2 cellular contexts compared by ENCODE assay signal in the genomic region with DNA sequence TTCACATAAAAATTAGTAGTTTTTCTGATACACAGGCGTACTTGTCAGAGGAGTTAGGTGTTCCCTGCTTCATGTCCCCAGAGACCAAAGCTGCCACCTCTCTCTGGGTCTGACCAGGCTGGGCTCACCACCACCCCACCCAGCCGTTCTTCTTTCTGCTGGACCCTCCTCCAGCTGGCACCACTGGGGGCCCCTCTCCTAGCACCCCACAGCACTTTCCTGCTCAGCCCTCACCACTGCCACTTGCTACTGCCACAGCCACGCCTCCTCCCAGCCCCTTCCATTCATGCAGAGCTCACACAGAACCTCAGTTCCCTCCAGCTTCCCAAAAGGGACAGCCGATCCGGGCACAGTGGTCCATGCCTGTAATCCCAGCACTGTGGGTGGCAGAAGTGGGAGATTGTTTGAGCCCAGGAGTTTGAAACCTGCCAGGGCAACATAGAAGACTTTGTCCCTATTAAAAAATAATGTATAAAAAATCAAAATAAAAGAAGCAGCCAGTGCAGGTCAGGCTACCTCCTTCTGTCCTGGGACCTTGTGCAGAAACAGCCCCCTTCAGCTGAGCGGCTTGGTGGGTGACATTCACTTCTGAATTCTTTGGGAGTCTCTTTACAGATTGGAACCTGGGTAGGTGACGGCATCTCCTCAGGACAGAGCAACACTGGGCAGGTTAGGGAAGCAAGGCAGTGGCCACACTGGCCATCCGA.
TF ChIP-seq lines count a peak whose summit lies in the region.

No MANE protein-coding gene starts in this region.

TF ChIP-seq in liver, 16 proteins besides CTCF, POLR2A, EP300 and RAD21:
- no peak for TF ChIP-seq REST (IDR thresholded peaks at IDR 0.05)
- no peak for TF ChIP-seq FOXA2 (IDR thresholded peaks at IDR 0.05)
- TF ChIP-seq RXRA (IDR thresholded peaks at IDR 0.05) = no peak
- TF ChIP-seq HNF4A (conservative IDR thresholded peaks at IDR 0.05) = no peak
- TF ChIP-seq, protein P1, sequence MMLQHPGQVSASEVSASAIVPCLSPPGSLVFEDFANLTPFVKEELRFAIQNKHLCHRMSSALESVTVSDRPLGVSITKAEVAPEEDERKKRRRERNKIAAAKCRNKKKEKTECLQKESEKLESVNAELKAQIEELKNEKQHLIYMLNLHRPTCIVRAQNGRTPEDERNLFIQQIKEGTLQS (IDR thresholded peaks at IDR 0.05) = no peak
- TF ChIP-seq TAF1 (conservative IDR thresholded peaks at IDR 0.05) = no peak
- no peak for TF ChIP-seq NR2F2 (IDR thresholded peaks at IDR 0.05)
- TF ChIP-seq GABPA (IDR thresholded peaks at IDR 0.05 in 1 of 2, conservative IDR thresholded peaks at IDR 0.05 in 1 of 2) = no peak
- TF ChIP-seq HNF4G (IDR thresholded peaks at IDR 0.05) = no peak
- no peak for TF ChIP-seq EGR1 (IDR thresholded peaks at IDR 0.05; ENCODE audit: low read depth in 2 of 2)
- no peak for TF ChIP-seq ZBTB33 (IDR thresholded peaks at IDR 0.05)
- TF ChIP-seq SP1 (IDR thresholded peaks at IDR 0.05) = no peak
- TF ChIP-seq, protein P2, sequence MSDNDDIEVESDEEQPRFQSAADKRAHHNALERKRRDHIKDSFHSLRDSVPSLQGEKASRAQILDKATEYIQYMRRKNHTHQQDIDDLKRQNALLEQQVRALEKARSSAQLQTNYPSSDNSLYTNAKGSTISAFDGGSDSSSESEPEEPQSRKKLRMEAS (IDR thresholded peaks at IDR 0.05) = no peak
- TF ChIP-seq YY1 (IDR thresholded peaks at IDR 0.05) = no peak
- no peak for TF ChIP-seq FOXA1 (IDR thresholded peaks at IDR 0.05)
- no peak for TF ChIP-seq JUND (IDR thresholded peaks at IDR 0.05)

TF ChIP-seq in HepG2, 621 proteins besides CTCF, POLR2A, EP300 and RAD21 (continued from another document):
- TF ChIP-seq DZIP1 (CRISPR knock-in tag; IDR thresholded peaks at IDR 0.05) (no peak), ZNF124 (CRISPR knock-in tag; IDR thresholded peaks at IDR 0.05) (no peak), HNRNPK (IDR thresholded peaks at IDR 0.05; ENCODE audit: low read depth, low read length, poor library complexity, severe bottlenecking) (no peak), ZNF646 (CRISPR knock-in tag; IDR thresholded peaks at IDR 0.05) (no peak), HMG20B (CRISPR knock-in tag; conservative IDR thresholded peaks at IDR 0.05) (no peak), RFX1 (IDR thresholded peaks at IDR 0.05) (no peak)
- TF ChIP-seq, protein P3, sequence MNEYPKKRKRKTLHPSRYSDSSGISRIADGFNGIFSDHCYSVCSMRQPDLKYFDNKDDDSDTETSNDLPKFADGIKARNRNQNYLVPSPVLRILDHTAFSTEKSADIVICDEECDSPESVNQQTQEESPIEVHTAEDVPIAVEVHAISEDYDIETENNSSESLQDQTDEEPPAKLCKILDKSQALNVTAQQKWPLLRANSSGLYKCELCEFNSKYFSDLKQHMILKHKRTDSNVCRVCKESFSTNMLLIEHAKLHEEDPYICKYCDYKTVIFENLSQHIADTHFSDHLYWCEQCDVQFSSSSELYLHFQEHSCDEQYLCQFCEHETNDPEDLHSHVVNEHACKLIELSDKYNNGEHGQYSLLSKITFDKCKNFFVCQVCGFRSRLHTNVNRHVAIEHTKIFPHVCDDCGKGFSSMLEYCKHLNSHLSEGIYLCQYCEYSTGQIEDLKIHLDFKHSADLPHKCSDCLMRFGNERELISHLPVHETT (CRISPR knock-in tag; conservative IDR thresholded peaks at IDR 0.05) = no peak
